14 cellular contexts compared by ENCODE assay signal in the genomic region with DNA sequence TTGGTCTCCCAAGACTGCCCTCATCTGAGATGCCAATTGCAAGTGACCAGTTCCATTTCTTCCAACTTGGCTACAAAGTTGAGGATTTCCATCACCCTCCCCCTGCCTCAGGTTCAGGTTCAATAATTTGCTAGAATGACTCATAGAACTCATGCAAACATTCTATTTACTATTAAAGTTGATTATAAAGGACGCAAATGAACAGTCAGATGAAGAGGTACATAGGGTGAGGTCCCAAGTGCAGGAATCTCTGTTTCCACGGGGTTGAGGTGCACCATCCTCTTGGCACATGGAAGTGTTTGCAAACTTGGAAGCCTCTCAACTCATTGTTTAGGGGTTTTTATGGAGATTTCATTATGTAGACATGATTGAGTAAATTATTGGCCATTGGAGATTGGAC. TPM values are rescaled to one million over a fixed set of nuclear protein-coding genes. Genes with fewer than 3 reads are reported as not detected.
A peak's percentile ranks its signal among the peaks of the same experiment; 100 is the strongest.
DNase-seq lines count a peak whose midpoint lies in the region; ATAC-seq and TF ChIP-seq lines count a peak whose summit lies in the region.
"Had no signal": no experiment of that assay in that cellular context is flagged by ENCODE, and none has a peak within 500 bp of the region (broad histone marks: within the 10 kb centered on the region; RNA-seq: fewer than 3 reads in every experiment).

No MANE protein-coding gene starts in this region.

- H3K27ac ChIP-seq in breast epithelium = no peak overlapping the region
- peak overlapping the region; percentile 92 for H3K27ac ChIP-seq in epithelial cell of prostate
- no peak overlapping the region for H3K27ac ChIP-seq in lower lobe of right lung
- H3K27ac ChIP-seq: BLaER1 treated with 17β-estradiol and CSF1 and Interleukin-3, amounts not matched to agents 10 nM and 100 nM had no signal

- H3K4me1 ChIP-seq in breast epithelium = no peaks in the 10 kb centered on the region
- no peaks in the 10 kb centered on the region for H3K4me1 ChIP-seq in lower lobe of right lung

- TF ChIP-seq CTCF in MCF 10A (IDR thresholded peaks at IDR 0.05; ENCODE audit: unreplicated experiment) (no peak), breast epithelium (IDR thresholded peaks at IDR 0.05) (no peak), osteocyte (IDR thresholded peaks at IDR 0.05) (no peak), lower lobe of right lung (IDR thresholded peaks at IDR 0.05) (no peak)

- H3K9me3 Mint-ChIP-seq in MCF 10A (ENCODE audit: unreplicated experiment) = peaks cover 8% of the 10 kb centered on the region
- no peaks in the 10 kb centered on the region for H3K9me3 Mint-ChIP-seq in osteocyte (ENCODE audit: unreplicated experiment)
- H3K9me3 Mint-ChIP-seq: CD8-positive, alpha-beta T cell; H9 had no signal

- no peaks in the 10 kb centered on the region for H3K36me3 Mint-ChIP-seq in MCF 10A (ENCODE audit: insufficient read depth, unreplicated experiment)
- no peaks in the 10 kb centered on the region for H3K36me3 Mint-ChIP-seq in osteocyte (ENCODE audit: unreplicated experiment)
- H3K36me3 Mint-ChIP-seq: CD8-positive, alpha-beta T cell had no signal

- no peak for TF ChIP-seq POLR2A in breast epithelium (IDR thresholded peaks at IDR 0.05)

- DNase-seq in MCF 10A (ENCODE audit: unreplicated experiment) (no peak), breast epithelium (ENCODE audit: low spot score in 2 of 2) (no peak), epithelial cell of prostate (ENCODE audit: low read depth, low spot score) (no peak), osteocyte (ENCODE audit: extremely low spot score, unreplicated experiment) (no peak), lower lobe of right lung (no peak), MV-4-11 (lab: John Stamatoyannopoulos, UW) (no peak)
- DNase-seq: 8988T; Calu3; CD8-positive, alpha-beta T cell; H9 had no signal

- H3K4me1 Mint-ChIP-seq in MCF 10A (ENCODE audit: insufficient read depth, unreplicated experiment) = peaks cover 32% of the 10 kb centered on the region
- peaks cover 29% of the 10 kb centered on the region for H3K4me1 Mint-ChIP-seq in osteocyte (ENCODE audit: unreplicated experiment)
- H3K4me1 Mint-ChIP-seq: B cell had no signal

- POLR2A ChIA-PET in MCF 10A (lab: Yijun Ruan, JAX) = no interaction called here

- H3K4me3 ChIP-seq in breast epithelium = no peak overlapping the region
- H3K4me3 ChIP-seq in lower lobe of right lung = no peak overlapping the region
- H3K4me3 ChIP-seq: BLaER1 treated with 17β-estradiol and CSF1 and Interleukin-3, amounts not matched to agents 10 nM and 100 nM had no signal

- H3K27me3 ChIP-seq in breast epithelium (no peaks in the 10 kb centered on the region), lower lobe of right lung (ENCODE audit: low read depth) (no peaks in the 10 kb centered on the region)
- H3K27me3 ChIP-seq: BLaER1 treated with 17β-estradiol and CSF1 and Interleukin-3, amounts not matched to agents 10 nM and 100 nM had no signal

- no peaks in the 10 kb centered on the region for H3K27me3 Mint-ChIP-seq in MCF 10A (ENCODE audit: insufficient read depth, unreplicated experiment)
- H3K27me3 Mint-ChIP-seq in osteocyte (ENCODE audit: unreplicated experiment) = no peaks in the 10 kb centered on the region

- H3K27ac Mint-ChIP-seq in MCF 10A (ENCODE audit: low read depth, unreplicated experiment) = peak overlapping the region; percentile 7
- peak overlapping the region; percentile 17 for H3K27ac Mint-ChIP-seq in osteocyte (ENCODE audit: unreplicated experiment)
- H3K27ac Mint-ChIP-seq: B cell; CD8-positive, alpha-beta T cell; H9 had no signal

- no peaks in the 10 kb centered on the region for H3K9me3 ChIP-seq in breast epithelium
- H3K9me3 ChIP-seq in lower lobe of right lung = no peaks in the 10 kb centered on the region

- H3K36me3 ChIP-seq in breast epithelium (no peaks in the 10 kb centered on the region), lower lobe of right lung (no peaks in the 10 kb centered on the region)
- H3K36me3 ChIP-seq: BLaER1 treated with 17β-estradiol and CSF1 and Interleukin-3, amounts not matched to agents 10 nM and 100 nM had no signal

- CTCF ChIA-PET in MCF 10A (lab: Yijun Ruan, JAX) = interaction anchor here (0.8 to 1.6 kb wide), 5 partner anchors 8 to 104 kb away, joined by 3 to 7 read pairs (median 4); no protein-coding TSS in a partner anchor

- ATAC-seq in lower lobe of right lung (no peak), HG03025 (IDR thresholded peaks at IDR 0.05; ENCODE audit: low FRiP score, unreplicated experiment) (no peak)
- ATAC-seq: CD8-positive, alpha-beta T cell; HepG2 had no signal

- intact Hi-C loops in MCF 10A (cut with micrococcal nuclease) (no loop called here), breast epithelium (cut with DNase I; ENCODE audit: low total_unique reads) (no loop called here), lower lobe of right lung (cut with DNase I) (no loop called here)

- H3K4me3 Mint-ChIP-seq in MCF 10A (ENCODE audit: unreplicated experiment) = no peak overlapping the region
- no peak overlapping the region for H3K4me3 Mint-ChIP-seq in osteocyte (ENCODE audit: unreplicated experiment)
- H3K4me3 Mint-ChIP-seq: B cell; CD8-positive, alpha-beta T cell; H9 had no signal

- BruUV-seq in MCF 10A (replicated peaks; lab: Mats Ljungman, UMichigan) = no TSS peak

RNA-seq across cellular contexts. Expression of a gene that starts 41.0 kb away (rescaled TPM):
- 9.5 and 13.8 TPM in 2 replicates for total RNA-seq in MCF 10A (2022)
- under 1 TPM in 1 of 3 donors, not detected in 2; 0.73 TPM for total RNA-seq in breast epithelium
- total RNA-seq in osteocyte = not detected in 2 replicates
- 1.2 TPM for total RNA-seq in lower lobe of right lung
- total RNA-seq: B cell; CD8-positive, alpha-beta T cell; H9; HepG2 had no signal
